15 cellular contexts compared by ENCODE assay signal in genomic region chr6:46054531-46054930, GRCh38. TPM values are rescaled to one million over a fixed set of nuclear protein-coding genes. Genes with fewer than 3 reads are reported as not detected.
"Had no signal": no experiment of that assay in that cellular context is flagged by ENCODE, and none has a peak within 500 bp of the region (broad histone marks: within the 10 kb centered on the region; RNA-seq: fewer than 3 reads in every experiment).

No MANE protein-coding gene starts in this region.

- ATAC-seq: gastroesophageal sphincter; stimulated activated memory B cell treated with anti-CD40 and anti-IgM and Interleukin-4, amounts not matched to agents 10 μg/mL and 1 μg/mL and 100 μg/mL, for 72 hours; T-cell had no signal

- DNase-seq: activated CD4-positive, alpha-beta T cell treated with anti-CD3 and anti-CD28 coated beads for 48 hours; activated naive CD4-positive, alpha-beta T cell treated with anti-CD3 and anti-CD28 coated beads, Interleukin-2, amount 10 ng/mL, durations not matched to agents 7 days and 5 days; central memory CD4-positive, alpha-beta T cell; cortex of kidney; effector memory CD4-positive, alpha-beta T cell; mesenchymal stem cell; ovary; T-cell; T1000 had no signal

- H3K36me3 ChIP-seq: gastroesophageal sphincter, ovary had no signal

- H3K9me3 ChIP-seq: gastroesophageal sphincter, ovary had no signal

- H3K27me3 ChIP-seq: gastroesophageal sphincter, ovary had no signal

- H3K27ac ChIP-seq: ovary, VCaP had no signal

- H3K4me3 ChIP-seq: gastroesophageal sphincter, ovary, skin epidermis had no signal

- H3K4me1 ChIP-seq: gastroesophageal sphincter had no signal

RNA-seq across cellular contexts. Expression of gene CLIC5, which starts 38.9 kb away (rescaled TPM):
- total RNA-seq: neural crest cell, SK-MEL-5 had no signal
